ENCODE assay signal across 16 cellular contexts in the genomic region with DNA sequence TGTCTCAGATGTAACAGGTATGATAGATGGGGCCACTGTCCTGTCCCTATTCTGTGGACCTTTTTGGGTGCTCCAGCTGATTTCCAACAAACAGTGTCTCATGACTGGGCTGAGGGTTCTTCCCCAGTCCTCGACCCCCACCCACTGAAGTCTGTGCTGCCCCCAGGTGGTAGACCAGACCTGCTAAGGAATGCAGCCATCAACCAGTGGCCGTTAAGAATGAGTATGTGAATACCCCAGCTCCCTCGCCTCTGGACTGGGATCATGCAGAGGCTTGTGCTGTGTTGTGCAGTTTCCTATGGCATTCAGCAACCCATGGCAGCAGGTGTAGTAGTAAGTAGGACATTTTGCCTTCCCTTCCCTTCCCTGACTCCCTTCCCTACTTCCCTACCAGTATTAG.
DNase-seq lines count a peak whose midpoint lies in the region; ATAC-seq and TF ChIP-seq lines count a peak whose summit lies in the region.
"Had no signal": no experiment of that assay in that cellular context is flagged by ENCODE, and none has a peak within 500 bp of the region (broad histone marks: within the 10 kb centered on the region; RNA-seq: fewer than 3 reads in every experiment).

No MANE protein-coding gene starts in this region.

- H3K36me3 Mint-ChIP-seq in activated naive CD8-positive, alpha-beta T cell treated with anti-CD3 and anti-CD28 coated beads, Interleukin-2, amount 50 U/mL, for 24 hours (ENCODE audit: low read depth): no peaks in the 10 kb centered on the region
- H3K36me3 Mint-ChIP-seq in activated naive CD8-positive, alpha-beta T cell treated with anti-CD3 and anti-CD28 coated beads for 36 hours: no peaks in the 10 kb centered on the region
- H3K36me3 Mint-ChIP-seq: memory B cell had no signal

- peak; percentile 5 for DNase-seq in activated naive CD8-positive, alpha-beta T cell treated with anti-CD3 and anti-CD28 coated beads, Interleukin-2, amount 50 U/mL, for 24 hours
- no peak for DNase-seq in activated naive CD8-positive, alpha-beta T cell treated with anti-CD3 and anti-CD28 coated beads for 36 hours
- DNase-seq in NAMALWA (ENCODE audit: low spot score) (peak; percentile 23), choroid plexus epithelial cell (ENCODE audit: low read depth) (no peak), activated gamma-delta T cell (lab: John Stamatoyannopoulos, UW) (no peak), putamen (ENCODE audit: low spot score) (no peak)
- peak; percentile 27 for DNase-seq in stimulated activated CD8-positive, alpha-beta memory T cell treated with anti-CD3 and anti-CD28 coated beads, Interleukin-4, amount 100 ng/mL, for 48 hours
- DNase-seq: activated naive CD4-positive, alpha-beta T cell treated with Interleukin-2 at 50 U/mL for 16 hours; C1 segment of cervical spinal cord; GF-D8; hippocampal formation; NCI-H1105 treated with DMSO at 0.1 percent for 48 hours; posterior cingulate gyrus; stimulated activated naive CD4-positive, alpha-beta T cell had no signal

- no peak overlapping the region for H3K4me3 ChIP-seq in choroid plexus epithelial cell (ENCODE audit: low read depth, low read length)

- H3K27me3 Mint-ChIP-seq in activated naive CD8-positive, alpha-beta T cell treated with anti-CD3 and anti-CD28 coated beads, Interleukin-2, amount 50 U/mL, for 24 hours: peaks cover 4% of the 10 kb centered on the region
- no peaks in the 10 kb centered on the region for H3K27me3 Mint-ChIP-seq in activated naive CD8-positive, alpha-beta T cell treated with anti-CD3 and anti-CD28 coated beads for 36 hours

- no peak overlapping the region for H3K4me3 Mint-ChIP-seq in activated naive CD8-positive, alpha-beta T cell treated with anti-CD3 and anti-CD28 coated beads, Interleukin-2, amount 50 U/mL, for 24 hours
- H3K4me3 Mint-ChIP-seq in activated naive CD8-positive, alpha-beta T cell treated with anti-CD3 and anti-CD28 coated beads for 36 hours: no peak overlapping the region
- H3K4me3 Mint-ChIP-seq: memory B cell had no signal

- no peaks in the 10 kb centered on the region for H3K9me3 Mint-ChIP-seq in activated naive CD8-positive, alpha-beta T cell treated with anti-CD3 and anti-CD28 coated beads, Interleukin-2, amount 50 U/mL, for 24 hours
- H3K9me3 Mint-ChIP-seq in activated naive CD8-positive, alpha-beta T cell treated with anti-CD3 and anti-CD28 coated beads for 36 hours: no peaks in the 10 kb centered on the region
- H3K9me3 Mint-ChIP-seq: memory B cell had no signal

- H3K27ac Mint-ChIP-seq in activated naive CD8-positive, alpha-beta T cell treated with anti-CD3 and anti-CD28 coated beads, Interleukin-2, amount 50 U/mL, for 24 hours: no peak overlapping the region
- no peak overlapping the region for H3K27ac Mint-ChIP-seq in activated naive CD8-positive, alpha-beta T cell treated with anti-CD3 and anti-CD28 coated beads for 36 hours
- H3K27ac Mint-ChIP-seq: memory B cell had no signal

- no peak for ATAC-seq in activated naive CD8-positive, alpha-beta T cell treated with anti-CD3 and anti-CD28 coated beads, Interleukin-2, amount 50 U/mL, for 24 hours
- ATAC-seq in GM21717 (IDR thresholded peaks at IDR 0.05; ENCODE audit: unreplicated experiment): no peak

- H3K4me1 Mint-ChIP-seq in activated naive CD8-positive, alpha-beta T cell treated with anti-CD3 and anti-CD28 coated beads, Interleukin-2, amount 50 U/mL, for 24 hours: no peaks in the 10 kb centered on the region
- H3K4me1 Mint-ChIP-seq in activated naive CD8-positive, alpha-beta T cell treated with anti-CD3 and anti-CD28 coated beads for 36 hours: no peaks in the 10 kb centered on the region
- H3K4me1 Mint-ChIP-seq: memory B cell had no signal

- TF ChIP-seq CTCF in choroid plexus epithelial cell (conservative IDR thresholded peaks at IDR 0.05; ENCODE audit: low read depth, low read length): peak; percentile 11

Comparison
In these comparisons a context has a peak if more than half of its experiments do, and no peak if none do; other contexts are left out.
1. DNase-seq: peak in activated naive CD8-positive, alpha-beta T cell treated with anti-CD3 and anti-CD28 coated beads, Interleukin-2, amount 50 U/mL, for 24 hours (single experiment), NAMALWA (single experiment) and stimulated activated CD8-positive, alpha-beta memory T cell treated with anti-CD3 and anti-CD28 coated beads, Interleukin-4, amount 100 ng/mL, for 48 hours (single experiment); none in activated naive CD8-positive, alpha-beta T cell treated with anti-CD3 and anti-CD28 coated beads for 36 hours (single experiment), choroid plexus epithelial cell (single experiment), activated gamma-delta T cell (single experiment) and putamen (single experiment).